In genomic region chr19:10269333-10270179, GRCh38 we compare ENCODE assay signal across 1 cellular context.
TF ChIP-seq lines count a peak whose summit lies in the region.

No MANE protein-coding gene starts in this region.

TF ChIP-seq in SK-N-SH treated with all-trans-retinoic acid at 6 μM for 48 hours, 23 proteins besides CTCF, POLR2A, EP300 and RAD21 (continued from another document):
- TF ChIP-seq CSRNP3 (CRISPR knock-in tag; IDR thresholded peaks at IDR 0.05): no peak
- no peak for TF ChIP-seq ESRRG (CRISPR knock-in tag; IDR thresholded peaks at IDR 0.05)
- TF ChIP-seq TCF4 (CRISPR knock-in tag; IDR thresholded peaks at IDR 0.05; ENCODE audit: borderline replicate concordance): no peak
- TF ChIP-seq CSDC2 (CRISPR knock-in tag; IDR thresholded peaks at IDR 0.05): no peak
- TF ChIP-seq ZNF565 (CRISPR knock-in tag; conservative IDR thresholded peaks at IDR 0.05; ENCODE audit: low read depth): no peak
